ENCODE assay signal across 16 cellular contexts in the genomic region with DNA sequence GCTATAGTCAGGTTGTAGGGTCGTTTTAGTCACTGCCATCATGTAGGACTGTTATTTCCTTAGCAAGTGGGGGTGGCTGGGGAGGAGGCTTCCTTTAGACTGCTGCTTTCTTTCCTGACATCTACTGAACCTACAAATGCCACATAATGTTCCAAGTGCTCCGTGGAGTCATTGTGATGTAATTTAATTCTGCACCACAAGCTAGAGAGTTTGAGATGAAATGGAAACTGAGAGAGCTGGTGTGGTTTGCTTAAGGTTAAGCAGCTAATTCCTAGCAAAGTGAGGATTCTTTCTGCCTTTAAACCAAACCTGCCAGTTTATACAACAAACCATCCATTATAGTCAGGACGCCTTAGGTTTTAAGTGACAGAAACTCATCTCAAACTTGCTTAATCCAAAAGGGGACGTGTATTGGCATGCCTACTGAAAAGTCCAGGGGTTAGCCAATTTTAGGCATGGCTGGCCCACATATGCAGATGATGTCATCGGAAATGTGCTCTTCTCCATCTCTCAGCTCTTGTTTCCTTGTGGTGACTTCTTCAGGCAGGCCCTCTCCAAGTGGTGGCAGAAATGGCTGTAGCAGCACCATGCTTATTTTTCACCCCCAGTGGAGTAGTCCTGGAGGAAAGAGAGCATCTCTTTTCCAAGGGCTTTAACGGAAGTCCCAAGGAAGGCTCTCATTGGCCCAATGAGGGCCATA. TPM values are rescaled to one million over a fixed set of nuclear protein-coding genes. Genes with fewer than 3 reads are reported as not detected.
DNase-seq lines count a peak whose midpoint lies in the region; ATAC-seq and TF ChIP-seq lines count a peak whose summit lies in the region.
"Had no signal": no experiment of that assay in that cellular context is flagged by ENCODE, and none has a peak within 500 bp of the region (broad histone marks: within the 10 kb centered on the region; RNA-seq: fewer than 3 reads in every experiment).

No MANE protein-coding gene starts in this region.

- peak; percentile 38 for DNase-seq in AG08395 (ENCODE audit: low spot score)
- no peak for DNase-seq in HFFc6
- peak; percentile 61 for DNase-seq in astrocyte of the spinal cord (ENCODE audit: low read depth, low spot score)
- peak; percentile 71 for DNase-seq in iris pigment epithelial cell (ENCODE audit: low read depth)
- no peak for DNase-seq in middle frontal gyrus (ENCODE audit: extremely low spot score, low spot score)
- DNase-seq in stimulated activated CD4-positive, alpha-beta T cell treated with anti-CD3 and anti-CD28 coated beads, Interleukin-2, amount 100 ng/mL, for 48 hours: no peak
- DNase-seq: activated naive CD4-positive, alpha-beta T cell treated with Interleukin-2 at 50 U/mL for 16 hours; DMS79; islet precursor cell; NCI-H2107; posterior cingulate gyrus; substantia nigra had no signal

- H3K27ac Mint-ChIP-seq in HFFc6: peak overlapping the region; percentile 14; the same call in 1 of the 2 replicates

- ATAC-seq in HG02763 (IDR thresholded peaks at IDR 0.05; ENCODE audit: unreplicated experiment) (no peak), GM21526 (IDR thresholded peaks at IDR 0.05; ENCODE audit: low FRiP score, unreplicated experiment) (no peak)
- ATAC-seq: HCT116, SK-N-SH treated with all-trans-retinoic acid at 6 μM for 48 hours had no signal

- peaks cover 42% of the 10 kb centered on the region for H3K4me1 Mint-ChIP-seq in HFFc6 (ENCODE audit: low read depth)

- H3K4me3 Mint-ChIP-seq in HFFc6: no peak overlapping the region

- no peak overlapping the region for H3K4me3 ChIP-seq in astrocyte of the spinal cord (ENCODE audit: low read depth, low read length)

- peaks cover 2% of the 10 kb centered on the region for H3K27me3 Mint-ChIP-seq in HFFc6 (ENCODE audit: insufficient read depth)

- H3K9me3 Mint-ChIP-seq in HFFc6: no peaks in the 10 kb centered on the region; the same call in 1 of the 2 replicates

- in situ Hi-C loops in astrocyte of the spinal cord (cut with HindIII; ENCODE audit: low sequenced_read_pairs): no loop called here

- TF ChIP-seq CTCF in HFFc6 (IDR thresholded peaks at IDR 0.05) (no peak), astrocyte of the spinal cord (IDR thresholded peaks at IDR 0.05; ENCODE audit: low read depth, low read length) (no peak)

- H3K36me3 Mint-ChIP-seq in HFFc6 (ENCODE audit: low read depth): peaks cover 16% of the 10 kb centered on the region

RNA-seq across cellular contexts. Expression of gene ZNF618, which starts 30.5 kb away (rescaled TPM):
- total RNA-seq in HFFc6 (2021; fragmentation: NEBNext Ultra II Directional; extraction: Animal tissue kit (Norgen Biotek cat#: 25700)): 10 to 100 TPM in 4 of 6 experiments, 1 to 10 TPM in 2; 9.4 to 13.6 (median 11.5) TPM

Comparison
In these comparisons a context has a peak if more than half of its experiments do, and no peak if none do; other contexts are left out.
1. DNase-seq: peak in AG08395 (single experiment), astrocyte of the spinal cord (single experiment) and iris pigment epithelial cell (single experiment); none in HFFc6 (single experiment), middle frontal gyrus (single experiment) and stimulated activated CD4-positive, alpha-beta T cell treated with anti-CD3 and anti-CD28 coated beads, Interleukin-2, amount 100 ng/mL, for 48 hours (0 of 2).